ENCODE assay signal across 12 cellular contexts in the genomic region with DNA sequence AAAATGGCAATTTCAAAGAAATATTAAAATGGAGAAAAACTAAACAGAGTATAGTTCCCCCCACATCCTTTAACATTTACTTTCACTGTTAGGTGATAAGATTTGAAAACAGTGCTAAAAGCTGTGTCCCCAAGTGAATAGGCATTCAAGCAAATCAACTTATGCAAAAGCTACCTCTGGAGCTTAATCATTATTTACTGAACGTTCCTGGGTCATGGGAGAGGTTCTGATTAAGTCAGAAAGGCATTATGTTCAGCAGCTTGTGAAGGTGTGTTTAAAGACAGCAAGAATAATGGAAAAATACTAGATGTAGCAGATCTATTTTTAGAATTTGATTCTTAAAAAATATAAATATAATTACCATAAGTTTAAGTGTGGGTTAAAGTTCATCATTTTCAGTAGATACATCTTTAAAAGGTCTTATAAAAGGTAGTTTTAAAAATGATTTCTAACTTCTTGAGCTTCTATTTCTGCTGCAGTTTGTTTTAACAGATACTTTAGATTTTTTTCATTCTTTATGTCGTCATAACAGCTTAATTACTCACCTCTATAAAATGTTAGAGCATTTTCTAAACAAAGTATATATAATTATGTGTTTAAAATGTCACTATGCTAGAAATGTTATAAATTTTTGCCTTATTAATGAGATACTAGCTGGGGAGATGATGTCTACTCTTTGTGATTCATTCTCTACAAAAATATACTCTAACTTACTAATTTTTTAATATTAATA.
DNase-seq lines count a peak whose midpoint lies in the region; ATAC-seq, FAIRE-seq and TF ChIP-seq lines count a peak whose summit lies in the region.
"Had no signal": no experiment of that assay in that cellular context is flagged by ENCODE, and none has a peak within 500 bp of the region (broad histone marks: within the 10 kb centered on the region; RNA-seq: fewer than 3 reads in every experiment).

No MANE protein-coding gene starts in this region.

- H3K27ac ChIP-seq in hepatocyte (peak overlapping the region; percentile 16), small intestine (ENCODE audit: low read depth in 1 of 2, low read length in 1 of 2) (no peak overlapping the region), ascending aorta (no peak overlapping the region)

- no peak overlapping the region for H2AFZ ChIP-seq in hepatocyte

- ATAC-seq in GM18502 (IDR thresholded peaks at IDR 0.05; ENCODE audit: poor library complexity, unreplicated experiment) = no peak
- ATAC-seq: HCT116 had no signal

- H3K4me1 ChIP-seq in adipocyte (ENCODE audit: control insufficient read depth, insufficient read depth, low read length) (peaks cover 31% of the 10 kb centered on the region), hepatocyte (ENCODE audit: insufficient read depth) (peaks cover 23% of the 10 kb centered on the region), small intestine (ENCODE audit: control insufficient read depth in 2 of 2, insufficient read depth in 1 of 2, low read depth in 1 of 2, low read length in 1 of 2) (peaks cover 0 to 2% of the 10 kb centered on the region in 2 donors), ascending aorta (peaks cover 0 to 14% of the 10 kb centered on the region in 2 donors)

- no peaks in the 10 kb centered on the region for H3K27me3 ChIP-seq in adipocyte (replicated peaks; ENCODE audit: control insufficient read depth, insufficient read depth, low read length)
- no peaks in the 10 kb centered on the region for H3K27me3 ChIP-seq in hepatocyte
- H3K27me3 ChIP-seq in small intestine (ENCODE audit: control insufficient read depth in 2 of 2, insufficient read depth in 2 of 2, low read length in 2 of 2) = no peaks in the 10 kb centered on the region
- no peaks in the 10 kb centered on the region for H3K27me3 ChIP-seq in ascending aorta

- no peaks in the 10 kb centered on the region for H4K20me1 ChIP-seq in hepatocyte (ENCODE audit: insufficient read depth, poor library complexity, severe bottlenecking)

- intact Hi-C loops in ascending aorta (cut with DNase I) = no loop called here

- H3K79me2 ChIP-seq in hepatocyte = no peaks in the 10 kb centered on the region

- no peaks in the 10 kb centered on the region for H3K9me3 ChIP-seq in adipocyte (ENCODE audit: control insufficient read depth, low read length)
- no peaks in the 10 kb centered on the region for H3K9me3 ChIP-seq in hepatocyte (ENCODE audit: low read depth)
- no peaks in the 10 kb centered on the region for H3K9me3 ChIP-seq in small intestine (ENCODE audit: control insufficient read depth, low read depth)
- H3K9me3 ChIP-seq in ascending aorta = no peaks in the 10 kb centered on the region

- 21% methylated on average over 2 of the region's 2 CpGs for WGBS in hepatocyte (ENCODE audit: low lambda C conversion rate, missing lambda C conversion rate)
- WGBS in small intestine, 3 donors = 14 to 30% (median 17%) methylated on average over 2 of the region's 2 CpGs

- TF ChIP-seq CTCF in hepatocyte (IDR thresholded peaks at IDR 0.05; ENCODE audit: poor library complexity) = no peak
- TF ChIP-seq CTCF in ascending aorta (IDR thresholded peaks at IDR 0.05) = no peak

- H3K36me3 ChIP-seq in adipocyte (ENCODE audit: control insufficient read depth, insufficient read depth, low read length, severe bottlenecking) = no peaks in the 10 kb centered on the region
- H3K36me3 ChIP-seq in hepatocyte (replicated peaks; ENCODE audit: insufficient read depth, low read depth) = no peaks in the 10 kb centered on the region
- H3K36me3 ChIP-seq in small intestine (ENCODE audit: control insufficient read depth in 2 of 2, insufficient read depth in 2 of 2, low read length in 2 of 2) = no peaks in the 10 kb centered on the region
- no peaks in the 10 kb centered on the region for H3K36me3 ChIP-seq in ascending aorta

- peak; percentile 74 for DNase-seq in HCEC 1CT
- DNase-seq in adipocyte (ENCODE audit: low read depth) = peak; percentile 39
- no peak for DNase-seq in hepatocyte (ENCODE audit: low spot score)
- no peak for DNase-seq in small intestine
- no peak for DNase-seq in ascending aorta (ENCODE audit: low spot score in 2 of 2)
- DNase-seq in 8988T = no peak
- DNase-seq: activated CD4-positive, alpha-beta memory T cell treated with anti-CD3 and anti-CD28 coated beads, Interleukin-2, amount 10 ng/mL, durations not matched to agents 7 days and 5 days; activated naive CD4-positive, alpha-beta T cell; NCI-H2081 had no signal

- H3K9ac ChIP-seq in adipocyte (ENCODE audit: low read length) = peak overlapping the region; percentile 32

- peak overlapping the region; percentile 57 for H3K4me2 ChIP-seq in hepatocyte

- no peaks in the 10 kb centered on the region for H3K9me2 ChIP-seq in hepatocyte (replicated peaks; ENCODE audit: insufficient read depth)

- peak; percentile 15 for FAIRE-seq in small intestine (lab: Jason Lieb, UNC)
- FAIRE-seq: D721Med had no signal

- no peak overlapping the region for H3K4me3 ChIP-seq in adipocyte (ENCODE audit: low read length)
- no peak overlapping the region for H3K4me3 ChIP-seq in hepatocyte
- no peak overlapping the region for H3K4me3 ChIP-seq in small intestine (ENCODE audit: low read depth in 1 of 2, low read length in 2 of 2)
- no peak overlapping the region for H3K4me3 ChIP-seq in ascending aorta

Comparison
In these comparisons a context has a peak if more than half of its experiments do, and no peak if none do; other contexts are left out.
1. DNase-seq: peak in HCEC 1CT (single experiment) and adipocyte (single experiment); none in hepatocyte (single experiment), small intestine (single experiment), ascending aorta (0 of 2) and 8988T (single experiment).